Comparison of ENCODE assay signal across 1 cellular context in genomic region chr6:79525272-79526100, GRCh38.
TF ChIP-seq lines count a peak whose summit lies in the region.

No MANE protein-coding gene starts in this region.

TF ChIP-seq in GM23338, 12 proteins besides CTCF, POLR2A, EP300 and RAD21 (continued from another document):
- no peak for TF ChIP-seq ZNF462 (CRISPR knock-in tag; IDR thresholded peaks at IDR 0.05)
TF ChIP-seq in GM23338: peak in this region for 0.
